In the genomic region with DNA sequence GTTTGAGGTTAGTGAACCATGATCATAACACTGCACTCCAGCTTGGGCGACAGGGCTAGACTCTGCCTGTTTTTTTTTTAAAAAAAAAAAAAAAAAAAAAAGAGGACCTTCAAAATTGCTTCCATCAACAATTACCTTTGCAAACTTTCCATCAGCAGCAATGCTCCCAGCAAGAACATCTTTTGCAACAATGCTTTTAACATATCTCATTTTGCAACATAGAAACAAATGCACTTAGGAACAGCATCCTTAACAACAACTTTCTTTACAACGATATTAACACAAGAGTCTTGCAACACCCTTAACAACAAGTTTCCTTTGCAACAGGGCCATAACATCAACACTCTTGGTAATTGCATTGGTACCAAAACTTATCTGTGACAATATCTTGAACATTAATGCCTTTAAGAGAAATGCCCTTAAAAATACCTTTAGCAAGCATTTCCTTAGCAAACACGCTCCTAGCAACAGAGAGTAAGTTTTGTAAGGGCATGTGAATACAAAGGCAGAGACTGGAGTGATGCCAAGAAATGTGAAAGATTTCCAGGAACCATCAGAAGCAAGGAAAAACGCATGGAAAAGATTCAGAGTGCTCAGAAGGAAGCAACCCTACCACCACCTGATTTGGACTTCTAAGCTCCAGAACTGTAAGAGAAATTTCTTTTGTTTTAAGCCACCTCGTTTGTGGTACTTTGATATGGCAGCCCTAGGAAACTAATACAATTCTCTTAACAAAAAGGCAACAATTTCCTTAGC, we compare ENCODE assay signal across 14 cellular contexts. TPM values are rescaled to one million over a fixed set of nuclear protein-coding genes. Genes with fewer than 3 reads are reported as not detected.
DNase-seq lines count a peak whose midpoint lies in the region; ATAC-seq, FAIRE-seq and TF ChIP-seq lines count a peak whose summit lies in the region.
"Not testable (repeated sequence)": the region's sequence is repeated elsewhere in the genome, so short reads cannot be mapped to it uniquely, and the experiment has no call there.
"Had no signal": no experiment of that assay in that cellular context is flagged by ENCODE, and none has a peak within 500 bp of the region (broad histone marks: within the 10 kb centered on the region; RNA-seq: fewer than 3 reads in every experiment).

No MANE protein-coding gene starts in this region.

- peak; percentile 28 to 60 for ATAC-seq in lower lobe of right lung

- not testable (repeated sequence) for TF ChIP-seq POLR2A in endothelial cell of umbilical vein (IDR thresholded peaks at IDR 0.05; ENCODE audit: low read depth, low read length)

- H2AFZ ChIP-seq in endothelial cell of umbilical vein (ENCODE audit: low read depth, low read length) = not testable (repeated sequence)

- not testable (repeated sequence) for H3K4me1 ChIP-seq in endothelial cell of umbilical vein (ENCODE audit: control insufficient read depth, extremely low read depth, insufficient read depth, low read length); lower lobe of right lung

- not testable (repeated sequence) for H3K9me1 ChIP-seq in endothelial cell of umbilical vein (replicated peaks; ENCODE audit: control insufficient read depth, extremely low read depth, insufficient read depth, low read length)

- not testable (repeated sequence) for H3K27ac ChIP-seq in endothelial cell of umbilical vein (ENCODE audit: insufficient read depth, low read depth, low read length); lower lobe of right lung

- not testable (repeated sequence) for H3K4me2 ChIP-seq in endothelial cell of umbilical vein (ENCODE audit: insufficient read depth, low read length)

- not testable (repeated sequence) for H3K9ac ChIP-seq in endothelial cell of umbilical vein (replicated peaks; ENCODE audit: extremely low read depth, insufficient read depth, low read length)

- not testable (repeated sequence) for FAIRE-seq in endothelial cell of umbilical vein (lab: Jason Lieb, UNC)

- not testable (repeated sequence) for H3K9me3 ChIP-seq in endothelial cell of umbilical vein (replicated peaks; ENCODE audit: control insufficient read depth, insufficient read depth, low read length); lower lobe of right lung

- POLR2A ChIA-PET in endothelial cell of umbilical vein (lab: Charles Lee) = not testable (repeated sequence)

- TF ChIP-seq CTCF in cardiac fibroblast (IDR thresholded peaks at IDR 0.05; ENCODE audit: low read depth, low read length); endothelial cell of umbilical vein (IDR thresholded peaks at IDR 0.05; ENCODE audit: extremely low read depth in 1 of 2, insufficient read depth in 1 of 2, low read depth in 1 of 2, low read length in 2 of 2); lower lobe of right lung (IDR thresholded peaks at IDR 0.05): not testable (repeated sequence)

- H3K4me3 ChIP-seq in cardiac fibroblast (replicated peaks in 1 of 2; ENCODE audit: low read depth in 2 of 2, low read length in 2 of 2); endothelial cell of umbilical vein (replicated peaks in 1 of 3; ENCODE audit: insufficient read depth in 1 of 3, low read depth in 1 of 3, low read length in 3 of 3); lower lobe of right lung: not testable (repeated sequence)

- H3K79me2 ChIP-seq in endothelial cell of umbilical vein (ENCODE audit: control insufficient read depth, insufficient read depth, low read length) = not testable (repeated sequence)

- not testable (repeated sequence) for H3K36me3 ChIP-seq in endothelial cell of umbilical vein (ENCODE audit: control insufficient read depth in 2 of 2, extremely low read depth in 1 of 2, insufficient read depth in 2 of 2, low read length in 2 of 2); lower lobe of right lung

- H3K27me3 ChIP-seq in endothelial cell of umbilical vein (ENCODE audit: control insufficient read depth in 2 of 2, insufficient read depth in 2 of 2, low read length in 2 of 2); lower lobe of right lung (ENCODE audit: low read depth): not testable (repeated sequence)

- intact Hi-C loops in endothelial cell of umbilical vein (cut with micrococcal nuclease); lower lobe of right lung (cut with DNase I): not testable (repeated sequence)

- CTCF ChIA-PET in endothelial cell of umbilical vein (lab: Charles Lee) = not testable (repeated sequence)

- DNase-seq in M059J (ENCODE audit: low read depth) (peak; percentile 16), astrocyte of the hippocampus (ENCODE audit: low read depth, low spot score) (peak; percentile 7), cardiac fibroblast (ENCODE audit: low read depth in 2 of 2) (peak; percentile 29 to 76), endothelial cell of umbilical vein (ENCODE audit: low read depth, low spot score) (peak; percentile 86), glomerular endothelial cell (ENCODE audit: extremely low read depth, low read depth, low spot score) (peak; percentile 86), pulmonary artery endothelial cell (ENCODE audit: low read depth, low spot score) (peak; percentile 77)
- not testable (repeated sequence) for DNase-seq in lower lobe of right lung

- not testable (repeated sequence) for BruUV-seq in endothelial cell of umbilical vein (replicated peaks; lab: Mats Ljungman, UMichigan)

- dilution Hi-C loops in endothelial cell of umbilical vein (cut with MboI; ENCODE audit: extremely low pct_ligation_motif_present, low sequenced_read_pairs) = not testable (repeated sequence)

- H4K20me1 ChIP-seq in endothelial cell of umbilical vein (replicated peaks; ENCODE audit: control insufficient read depth, extremely low read depth, insufficient read depth, low read length) = not testable (repeated sequence)

RNA-seq across cellular contexts. Expression of a gene that starts 42.1 kb away (rescaled TPM):
- total RNA-seq in M059J (2014; rRNA removed; shearing (Covaris generic)) = 2.0 and 2.2 TPM in 2 replicates
- 2.9 and 3.0 TPM in 2 replicates for total RNA-seq in endothelial cell of umbilical vein
- 0.53 and 0.76 TPM in 2 replicates for polyA plus RNA-seq in endothelial cell of umbilical vein
- polyA plus RNA-seq in endothelial cell of umbilical vein (2011; cell fraction: cytosol; rRNA removed) = 0.75 and 1.2 TPM in 2 replicates
- 1.8 and 2.2 TPM in 2 replicates for polyA plus RNA-seq in endothelial cell of umbilical vein (2011; cell fraction: nucleus; rRNA removed)
- 1.5 and 1.9 TPM in 2 replicates for polyA plus RNA-seq in endothelial cell of umbilical vein (2012)
- 2.2 and 2.4 TPM in 2 replicates for polyA minus RNA-seq in endothelial cell of umbilical vein
- polyA minus RNA-seq in endothelial cell of umbilical vein (2011; cell fraction: cytosol; rRNA and poly(A)+ RNA removed) = 1.4 TPM
- polyA minus RNA-seq in endothelial cell of umbilical vein (2011; cell fraction: nucleus; rRNA and poly(A)+ RNA removed) = 2.4 and 3.1 TPM in 2 replicates
- total RNA-seq in glomerular endothelial cell = 2.0 and 2.1 TPM in 2 replicates
- total RNA-seq in lower lobe of right lung = 5.4 TPM
- total RNA-seq in pulmonary artery endothelial cell = 4.5 and 6.0 TPM in 2 replicates

RNA-seq across cellular contexts. Expression of a gene that starts 49.8 kb away (rescaled TPM):
- not detected in 2 replicates for total RNA-seq in M059J (2014; rRNA removed; shearing (Covaris generic))
- total RNA-seq in endothelial cell of umbilical vein = not detected in 2 replicates
- not detected in 2 replicates for polyA plus RNA-seq in endothelial cell of umbilical vein
- polyA plus RNA-seq in endothelial cell of umbilical vein (2011; cell fraction: cytosol; rRNA removed) = not detected in 2 replicates
- polyA plus RNA-seq in endothelial cell of umbilical vein (2011; cell fraction: nucleus; rRNA removed) = not detected in 2 replicates
- not detected in 2 replicates for polyA plus RNA-seq in endothelial cell of umbilical vein (2012)
- not detected in 2 replicates for polyA minus RNA-seq in endothelial cell of umbilical vein
- not detected for polyA minus RNA-seq in endothelial cell of umbilical vein (2011; cell fraction: cytosol; rRNA and poly(A)+ RNA removed)
- not detected in 2 replicates for polyA minus RNA-seq in endothelial cell of umbilical vein (2011; cell fraction: nucleus; rRNA and poly(A)+ RNA removed)
- not detected in 2 replicates for total RNA-seq in glomerular endothelial cell
- not detected for total RNA-seq in lower lobe of right lung
- total RNA-seq in pulmonary artery endothelial cell = not detected in 2 replicates
- total RNA-seq: CD8-positive, alpha-beta T cell; GM23338; H7 had no signal
- polyA plus RNA-seq: A549, AG04450, BJ, CD14-positive monocyte, GM23338 had no signal
